ENCODE assay signal across 27 cellular contexts in genomic region chr10:122328676-122329075, GRCh38. TPM values are rescaled to one million over a fixed set of nuclear protein-coding genes. Genes with fewer than 3 reads are reported as not detected.
DNase-seq lines count a peak whose midpoint lies in the region; ATAC-seq and TF ChIP-seq lines count a peak whose summit lies in the region.
"Had no signal": no experiment of that assay in that cellular context is flagged by ENCODE, and none has a peak within 500 bp of the region (broad histone marks: within the 10 kb centered on the region; RNA-seq: fewer than 3 reads in every experiment).

No MANE protein-coding gene starts in this region.

- no peak for TF ChIP-seq CTCF in dorsolateral prefrontal cortex (IDR thresholded peaks at IDR 0.05 in 54 of 56, conservative IDR thresholded peaks at IDR 0.05 in 2 of 56; ENCODE audit: low read depth in 1 of 56, partially characterized antibody in 56 of 56)

- no peak for DNase-seq in Right ventricle myocardium superior
- DNase-seq in left cardiac atrium, result no peak
- DNase-seq in NOMO-1 (lab: John Stamatoyannopoulos, UW; ENCODE audit: unreplicated experiment in 2 of 2), result peak; percentile 53 to 88
- no peak for DNase-seq in dorsolateral prefrontal cortex
- DNase-seq in substantia nigra (lab: John Stamatoyannopoulos, UW), result no peak
- no peak for DNase-seq in stimulated activated CD4-positive, alpha-beta T cell treated with anti-CD3 and anti-CD28 coated beads, Interleukin-2, amount 100 ng/mL, for 24 hours
- DNase-seq: activated CD8-positive, alpha-beta memory T cell treated with anti-CD3 and anti-CD28 coated beads, Interleukin-2, amount 50 U/mL, for 4 hours; body of pancreas; COR-L47; DND-41; lower lobe of right lung; MM.1S; NCI-H1694 treated with DMSO at 0.1 percent for 48 hours; NCI-H69; PC-3; SJCRH30; stimulated activated CD4-positive, alpha-beta T cell treated with anti-CD3 and anti-CD28 coated beads, Interleukin-4, amount 100 ng/mL, for 4 hours; upper lobe of left lung had no signal

- H3K27ac ChIP-seq in dorsolateral prefrontal cortex (peak overlapping the region in 58 of 59 donors; percentile 34 to 100 (median 96)), substantia nigra (ENCODE audit: low read depth, low read length, poor library complexity, severe bottlenecking) (peak overlapping the region; percentile 95)
- H3K27ac ChIP-seq: body of pancreas, lower lobe of right lung, neutrophil, SJCRH30, upper lobe of left lung, VCaP had no signal

- peaks cover 0 to 5% (median 0%) of the 10 kb centered on the region in 45 donors for H3K27me3 ChIP-seq in dorsolateral prefrontal cortex
- H3K27me3 ChIP-seq: body of pancreas, esophagus muscularis mucosa, upper lobe of left lung had no signal

- intact Hi-C loops in Right ventricle myocardium superior (cut with DNase I), result no loop called here
- intact Hi-C loops in left cardiac atrium (cut with DNase I), result no loop called here
- intact Hi-C loops in dorsolateral prefrontal cortex (cut with DNase I), result no loop called here

- ATAC-seq in Right ventricle myocardium superior (ENCODE audit: poor library complexity) (peak; percentile 55), left cardiac atrium (no peak), GM21737 (IDR thresholded peaks at IDR 0.05; ENCODE audit: unreplicated experiment) (no peak), HG02678 (IDR thresholded peaks at IDR 0.05; ENCODE audit: unreplicated experiment) (no peak)
- ATAC-seq: A549; activated T-helper 17 cell treated with anti-CD3 and anti-CD28 coated beads, Interleukin-2, amount 50 U/mL, for 72 hours; body of pancreas; lower lobe of right lung; PC-3 had no signal

- no peak overlapping the region for H3K4me3 ChIP-seq in dorsolateral prefrontal cortex
- H3K4me3 ChIP-seq: A549, body of pancreas, esophagus muscularis mucosa, HAP-1, lower lobe of right lung, SJCRH30, upper lobe of left lung had no signal

RNA-seq across cellular contexts. Expression of gene PLEKHA1, which starts 45.8 kb away (rescaled TPM):
- total RNA-seq in Right ventricle myocardium superior (74.4 TPM), left cardiac atrium (10 to 100 TPM; 32.1 to 37.8 TPM), dorsolateral prefrontal cortex (100 to 1,000 TPM in 89 of 120 experiments, 10 to 100 TPM in 31; 60.2 to 156 (median 112) TPM)

RNA-seq across cellular contexts. Expression of gene BTBD16, which starts 57.6 kb away (rescaled TPM):
- total RNA-seq in Right ventricle myocardium superior, result not detected
- under 1 TPM in 1 of 2 donors, not detected in 1; 0.37 TPM for total RNA-seq in left cardiac atrium
- total RNA-seq in dorsolateral prefrontal cortex, result 10 to 100 TPM in 1 of 120 experiments, 1 to 10 TPM in 86, under 1 TPM in 19, not detected in 14; 0.33 to 16.6 (median 2.3) TPM
- total RNA-seq: activated T-helper 17 cell treated with anti-CD3 and anti-CD28 coated beads, Interleukin-2, amount 50 U/mL, for 72 hours; body of pancreas; frontal cortex; PC-3; SJCRH30 had no signal

Comparison
In these comparisons a context has a peak if more than half of its experiments do, and no peak if none do; other contexts are left out.
1. DNase-seq: peak in NOMO-1 (2 of 2); none in Right ventricle myocardium superior (single experiment), left cardiac atrium (single experiment), dorsolateral prefrontal cortex (0 of 10), substantia nigra (0 of 49) and stimulated activated CD4-positive, alpha-beta T cell treated with anti-CD3 and anti-CD28 coated beads, Interleukin-2, amount 100 ng/mL, for 24 hours (0 of 2).